In genomic region chr9:110049699-110050450, GRCh38 we compare ENCODE assay signal across 8 cellular contexts.
DNase-seq lines count a peak whose midpoint lies in the region; ATAC-seq and TF ChIP-seq lines count a peak whose summit lies in the region.

No MANE protein-coding gene starts in this region.

- H3K36me3 ChIP-seq in DOHH2 (ENCODE audit: control insufficient read depth, low read length) (peaks cover 50% of the 10 kb centered on the region), SU-DHL-6 (ENCODE audit: low read length) (peaks cover 12% of the 10 kb centered on the region; the same call in 1 of the 2 replicates), duodenal mucosa (ENCODE audit: control insufficient read depth in 1 of 2, insufficient read depth in 2 of 2, low read length in 2 of 2) (no peaks in the 10 kb centered on the region), mesendoderm (ENCODE audit: control insufficient read depth, insufficient read depth, low read length) (no peaks in the 10 kb centered on the region), thoracic aorta (no peaks in the 10 kb centered on the region)

- H2AK5ac ChIP-seq in mesendoderm (ENCODE audit: low read length) = no peak overlapping the region

- H3K56ac ChIP-seq in mesendoderm (ENCODE audit: low read length) = peak overlapping the region; percentile 80

- H3K23ac ChIP-seq in mesendoderm (ENCODE audit: low read length) = peak overlapping the region; percentile 97

- H3K4me1 ChIP-seq in DOHH2 (ENCODE audit: control insufficient read depth, low read length) = peaks cover 59% of the 10 kb centered on the region
- peaks cover 14 to 24% of the 10 kb centered on the region in 2 donors for H3K4me1 ChIP-seq in duodenal mucosa (ENCODE audit: control insufficient read depth in 1 of 2, insufficient read depth in 2 of 2, low read length in 2 of 2)
- peaks cover 5% of the 10 kb centered on the region for H3K4me1 ChIP-seq in mesendoderm (ENCODE audit: control insufficient read depth, low read depth, low read length)
- peaks cover 15 to 20% of the 10 kb centered on the region in 2 donors for H3K4me1 ChIP-seq in thoracic aorta (ENCODE audit: control insufficient read depth in 1 of 2, low read depth in 2 of 2)

- H3K79me2 ChIP-seq in DOHH2 (ENCODE audit: control insufficient read depth, low read length) (peaks cover 71% of the 10 kb centered on the region), SU-DHL-6 (ENCODE audit: insufficient read depth, low read length) (peaks cover 64% of the 10 kb centered on the region), mesendoderm (ENCODE audit: control insufficient read depth, insufficient read depth, low read length) (peaks cover 4% of the 10 kb centered on the region)

- peak overlapping the region; percentile 96 for H3K4me2 ChIP-seq in DOHH2 (ENCODE audit: low read length)
- peak overlapping the region; percentile 95 for H3K4me2 ChIP-seq in SU-DHL-6 (ENCODE audit: low read depth, low read length, poor library complexity, severe bottlenecking)
- peak overlapping the region; percentile 98 for H3K4me2 ChIP-seq in mesendoderm (ENCODE audit: low read length)

- H3K9ac ChIP-seq in SU-DHL-6 (ENCODE audit: low read length) (peak overlapping the region; percentile 94), duodenal mucosa (ENCODE audit: low read depth in 1 of 2, low read length in 2 of 2) (peak overlapping the region; percentile 70 to 74), mesendoderm (ENCODE audit: low read length) (peak overlapping the region; percentile 79)

- DNase-seq in mesendoderm (peak; percentile 62), thoracic aorta (ENCODE audit: low spot score) (no peak), NCI-H1930 (lab: John Stamatoyannopoulos, UW) (no peak)

- H4K20me1 ChIP-seq in DOHH2 (ENCODE audit: control insufficient read depth, insufficient read depth, low read depth, low read length) (peaks cover 6% of the 10 kb centered on the region; the same call in 1 of the 2 replicates), SU-DHL-6 (ENCODE audit: low read depth, low read length) (peaks cover 7% of the 10 kb centered on the region)

- H2BK15ac ChIP-seq in mesendoderm (replicated peaks; ENCODE audit: low read depth) = no peak overlapping the region

- no peak overlapping the region for H2BK5ac ChIP-seq in mesendoderm (ENCODE audit: low read length)

- H3K27ac ChIP-seq in DOHH2 (ENCODE audit: low read depth, low read length) (peak overlapping the region; percentile 50), SU-DHL-6 (ENCODE audit: low read depth, low read length) (peak overlapping the region; percentile 72), duodenal mucosa (ENCODE audit: low read depth, low read length) (peak overlapping the region; percentile 58), mesendoderm (ENCODE audit: low read depth, low read length) (no peak overlapping the region), thoracic aorta (peak overlapping the region; percentile 39 to 49)

- no peak overlapping the region for H2AFZ ChIP-seq in SU-DHL-6 (ENCODE audit: low read depth, low read length, severe bottlenecking)

- H4K5ac ChIP-seq in mesendoderm (ENCODE audit: low read length) = no peak overlapping the region

- H3K9me3 ChIP-seq in DOHH2 (ENCODE audit: control insufficient read depth, insufficient read depth, low read length) = no peaks in the 10 kb centered on the region
- no peaks in the 10 kb centered on the region for H3K9me3 ChIP-seq in SU-DHL-6 (ENCODE audit: insufficient read depth, low read length)
- H3K9me3 ChIP-seq in duodenal mucosa (ENCODE audit: control insufficient read depth in 1 of 2, low read length in 2 of 2) = no peaks in the 10 kb centered on the region
- no peaks in the 10 kb centered on the region for H3K9me3 ChIP-seq in thoracic aorta

- peak overlapping the region; percentile 95 for H3K4me3 ChIP-seq in DOHH2 (ENCODE audit: low read length)
- H3K4me3 ChIP-seq in SU-DHL-6 (ENCODE audit: insufficient read depth, low read length, poor library complexity, severe bottlenecking) = peak overlapping the region; percentile 89
- H3K4me3 ChIP-seq in duodenal mucosa (ENCODE audit: low read depth in 1 of 2, low read length in 2 of 2) = peak overlapping the region; percentile 62 to 81
- H3K4me3 ChIP-seq in mesendoderm (ENCODE audit: low read length) = peak overlapping the region; percentile 71
- H3K4me3 ChIP-seq in thoracic aorta = peak overlapping the region; percentile 95

- TF ChIP-seq CTCF in DOHH2 (IDR thresholded peaks at IDR 0.05; ENCODE audit: low read depth, low read length, poor library complexity, severe bottlenecking) (no peak), SU-DHL-6 (IDR thresholded peaks at IDR 0.05; ENCODE audit: insufficient read depth, low read length, poor library complexity, severe bottlenecking) (no peak), thoracic aorta (IDR thresholded peaks at IDR 0.05) (no peak)

- no peak overlapping the region for H3K4ac ChIP-seq in mesendoderm (ENCODE audit: low read depth, low read length)

- peak; percentile 24 for ATAC-seq in HG02642 (IDR thresholded peaks at IDR 0.05; ENCODE audit: poor library complexity, unreplicated experiment)
- ATAC-seq in thoracic aorta (ENCODE audit: insufficient number of reproducible peaks, low FRiP score, low read depth) = no peak
- ATAC-seq in GM19455 (IDR thresholded peaks at IDR 0.05; ENCODE audit: unreplicated experiment) = no peak

- H3K18ac ChIP-seq in mesendoderm (ENCODE audit: low read length) = no peak overlapping the region

- H4K8ac ChIP-seq in mesendoderm (ENCODE audit: low read depth, low read length) = no peak overlapping the region

- H2BK120ac ChIP-seq in mesendoderm (ENCODE audit: low read depth, low read length) = no peak overlapping the region

- no peaks in the 10 kb centered on the region for H3K27me3 ChIP-seq in DOHH2 (ENCODE audit: control insufficient read depth, low read length)
- no peaks in the 10 kb centered on the region for H3K27me3 ChIP-seq in SU-DHL-6 (ENCODE audit: low read length)
- peaks cover 3 to 4% of the 10 kb centered on the region in 2 donors for H3K27me3 ChIP-seq in duodenal mucosa (ENCODE audit: control insufficient read depth in 1 of 2, insufficient read depth in 2 of 2, low read length in 2 of 2)
- H3K27me3 ChIP-seq in mesendoderm (ENCODE audit: insufficient read depth, low read length, poor library complexity) = no peaks in the 10 kb centered on the region
- no peaks in the 10 kb centered on the region for H3K27me3 ChIP-seq in thoracic aorta (replicated peaks; ENCODE audit: insufficient read depth)

- H3F3A ChIP-seq in DOHH2 (ENCODE audit: control insufficient read depth, insufficient read depth) (no peaks in the 10 kb centered on the region), SU-DHL-6 (ENCODE audit: insufficient read depth) (0 out of 2 replicates have a peak, but pooled peaks cover 8% of the 10 kb centered on the region)

- H3K79me1 ChIP-seq in mesendoderm (ENCODE audit: low read length) = peaks cover 2% of the 10 kb centered on the region

- H3K9me2 ChIP-seq in DOHH2 (replicated peaks; ENCODE audit: control insufficient read depth, low read length) (no peaks in the 10 kb centered on the region), SU-DHL-6 (replicated peaks; ENCODE audit: insufficient read depth, low read length) (no peaks in the 10 kb centered on the region)

- no CpG with 5 or more reads among the region's 26 CpGs for WGBS in mesendoderm (ENCODE audit: extremely low coverage, insufficient coverage, low lambda C conversion rate)
